Comparison of ENCODE assay signal across 15 cellular contexts in the genomic region with DNA sequence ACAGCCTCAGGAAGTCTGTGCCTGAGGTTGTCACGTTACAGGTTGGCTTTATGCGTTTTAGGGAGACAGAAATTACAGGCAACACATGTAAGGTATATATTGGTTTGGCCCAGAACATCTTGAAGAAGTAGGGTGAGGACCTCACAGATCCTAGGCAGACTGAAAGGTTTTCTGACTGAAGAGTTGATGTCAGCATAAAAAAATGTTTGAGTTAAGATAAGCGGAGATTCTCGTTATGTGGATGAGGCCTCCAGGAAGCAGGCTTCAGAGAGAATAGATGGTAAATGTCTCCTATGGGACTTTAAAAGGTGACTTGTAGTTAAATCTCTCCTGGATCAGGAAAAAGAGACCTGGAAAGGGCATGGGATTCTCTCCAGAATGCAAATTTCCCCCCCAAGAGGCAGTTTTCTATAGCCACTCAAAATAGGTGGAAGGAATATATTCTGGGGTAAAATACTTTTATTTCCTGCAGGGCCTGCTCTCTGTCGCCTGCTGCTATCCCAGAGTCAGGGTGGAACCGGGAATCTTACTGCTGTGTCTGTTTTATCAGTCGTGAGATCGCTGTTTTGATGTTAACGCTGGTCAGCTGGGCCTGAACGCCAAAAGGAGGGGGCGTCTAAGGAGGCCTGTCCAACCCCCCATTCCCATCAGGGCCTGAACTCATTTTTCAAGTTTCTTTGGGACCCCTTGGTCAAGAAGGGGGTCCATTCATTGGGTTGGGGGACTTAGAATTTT.
DNase-seq lines count a peak whose midpoint lies in the region; ATAC-seq and TF ChIP-seq lines count a peak whose summit lies in the region.
"Had no signal": no experiment of that assay in that cellular context is flagged by ENCODE, and none has a peak within 500 bp of the region (broad histone marks: within the 10 kb centered on the region; RNA-seq: fewer than 3 reads in every experiment).

No MANE protein-coding gene starts in this region.

- no peak for ATAC-seq in left ventricle myocardium superior
- ATAC-seq in naive thymus-derived CD4-positive, alpha-beta T cell, result no peak
- no peak for ATAC-seq in HG03439 (IDR thresholded peaks at IDR 0.05; ENCODE audit: unreplicated experiment)
- ATAC-seq in omental fat pad (ENCODE audit: low FRiP score), result no peak
- ATAC-seq: right cardiac atrium had no signal

- POLR2A ChIA-PET in naive thymus-derived CD4-positive, alpha-beta T cell (lab: Charles Lee), result interaction anchor here (1.0 to 1.4 kb wide), 4 partner anchors 10 to 171 kb away, joined by 3 to 6 read pairs (median 4); a partner anchor contains a TSS

- peaks cover 0 to 12% (median 3%) of the 10 kb centered on the region in 5 donors for H3K36me3 Mint-ChIP-seq in naive thymus-derived CD4-positive, alpha-beta T cell

- H3K27me3 Mint-ChIP-seq in naive thymus-derived CD4-positive, alpha-beta T cell, result no peaks in the 10 kb centered on the region

- peaks cover 0 to 2% (median 0%) of the 10 kb centered on the region in 11 donors for H3K9me3 Mint-ChIP-seq in naive thymus-derived CD4-positive, alpha-beta T cell

- H3K4me3 ChIP-seq in right atrium auricular region (no peak overlapping the region), brain microvascular endothelial cell (ENCODE audit: low read depth, low read length) (no peak overlapping the region)
- H3K4me3 ChIP-seq in naive thymus-derived CD4-positive, alpha-beta T cell (ENCODE audit: low read length), result no peak overlapping the region

- intact Hi-C loops in left ventricle myocardium superior (cut with micrococcal nuclease), result no loop called here
- intact Hi-C loops in naive thymus-derived CD4-positive, alpha-beta T cell (cut with micrococcal nuclease), result loop anchor here (1.0 to 10.0 kb wide), 4 partner anchors 7 to 45 kb away; no protein-coding TSS in a partner anchor

- CTCF ChIA-PET in naive thymus-derived CD4-positive, alpha-beta T cell (lab: Charles Lee), result no interaction called here

- H3K9me3 ChIP-seq in right atrium auricular region, result no peaks in the 10 kb centered on the region
- no peaks in the 10 kb centered on the region for H3K9me3 ChIP-seq in naive thymus-derived CD4-positive, alpha-beta T cell (ENCODE audit: control insufficient read depth in 2 of 3, low read length in 3 of 3)

- peak overlapping the region; percentile 38 to 95 (median 81) for H3K27ac Mint-ChIP-seq in naive thymus-derived CD4-positive, alpha-beta T cell

- TF ChIP-seq CTCF in right atrium auricular region (IDR thresholded peaks at IDR 0.05) (no peak), brain microvascular endothelial cell (IDR thresholded peaks at IDR 0.05; ENCODE audit: low read depth, low read length, missing control alignments) (no peak), omental fat pad (IDR thresholded peaks at IDR 0.05) (no peak)

- no peaks in the 10 kb centered on the region for H3K27me3 ChIP-seq in right atrium auricular region
- H3K27me3 ChIP-seq in brain microvascular endothelial cell (replicated peaks), result no peaks in the 10 kb centered on the region
- H3K27me3 ChIP-seq in naive thymus-derived CD4-positive, alpha-beta T cell (ENCODE audit: control insufficient read depth in 2 of 2, insufficient read depth in 2 of 2, low read length in 2 of 2), result no peaks in the 10 kb centered on the region

- H3K27ac ChIP-seq in right atrium auricular region, result peak overlapping the region; percentile 8 to 27
- H3K27ac ChIP-seq in brain microvascular endothelial cell, result no peak overlapping the region
- H3K27ac ChIP-seq in naive thymus-derived CD4-positive, alpha-beta T cell (ENCODE audit: low read depth, low read length), result peak overlapping the region; percentile 72

- H3K4me3 Mint-ChIP-seq in naive thymus-derived CD4-positive, alpha-beta T cell, result peak overlapping the region in 5 of 10 donors; percentile 9 to 87 (median 11)

- H3K36me3 ChIP-seq in right atrium auricular region (no peaks in the 10 kb centered on the region), brain microvascular endothelial cell (replicated peaks) (no peaks in the 10 kb centered on the region)
- no peaks in the 10 kb centered on the region for H3K36me3 ChIP-seq in naive thymus-derived CD4-positive, alpha-beta T cell (ENCODE audit: control insufficient read depth in 2 of 3, insufficient read depth in 3 of 3, low read length in 3 of 3)

- DNase-seq in right atrium auricular region (ENCODE audit: low spot score) (no peak), left ventricle myocardium superior (no peak), brain microvascular endothelial cell (peak; percentile 16), NCI-H2107 (lab: John Stamatoyannopoulos, UW) (no peak), NCI-H1092 (lab: John Stamatoyannopoulos, UW) (no peak), omental fat pad (ENCODE audit: low spot score) (no peak)
- DNase-seq in naive thymus-derived CD4-positive, alpha-beta T cell, result no peak
- DNase-seq: activated naive CD4-positive, alpha-beta T cell; caudate nucleus; kidney glomerular epithelial cell; NCI-H1105 treated with DMSO at 0.1 percent for 48 hours; NCI-H446; stimulated activated CD4-positive, alpha-beta T cell treated with anti-CD3 and anti-CD28 coated beads, Interleukin-4, amount 100 ng/mL, for 1 hour had no signal

- in situ Hi-C loops in brain microvascular endothelial cell (cut with HindIII; ENCODE audit: low pct_ligation_motif_present, low sequenced_read_pairs), result no loop called here

- H3K4me1 ChIP-seq in right atrium auricular region, result peaks cover 0 to 43% of the 10 kb centered on the region in 2 donors
- peaks cover 10 to 50% of the 10 kb centered on the region in 2 donors for H3K4me1 ChIP-seq in naive thymus-derived CD4-positive, alpha-beta T cell (ENCODE audit: control insufficient read depth in 2 of 2, insufficient read depth in 2 of 2, low read length in 2 of 2)

- peaks cover 57 to 91% (median 81%) of the 10 kb centered on the region in 7 donors for H3K4me1 Mint-ChIP-seq in naive thymus-derived CD4-positive, alpha-beta T cell
